ENCODE assay signal across 8 cellular contexts in the genomic region with DNA sequence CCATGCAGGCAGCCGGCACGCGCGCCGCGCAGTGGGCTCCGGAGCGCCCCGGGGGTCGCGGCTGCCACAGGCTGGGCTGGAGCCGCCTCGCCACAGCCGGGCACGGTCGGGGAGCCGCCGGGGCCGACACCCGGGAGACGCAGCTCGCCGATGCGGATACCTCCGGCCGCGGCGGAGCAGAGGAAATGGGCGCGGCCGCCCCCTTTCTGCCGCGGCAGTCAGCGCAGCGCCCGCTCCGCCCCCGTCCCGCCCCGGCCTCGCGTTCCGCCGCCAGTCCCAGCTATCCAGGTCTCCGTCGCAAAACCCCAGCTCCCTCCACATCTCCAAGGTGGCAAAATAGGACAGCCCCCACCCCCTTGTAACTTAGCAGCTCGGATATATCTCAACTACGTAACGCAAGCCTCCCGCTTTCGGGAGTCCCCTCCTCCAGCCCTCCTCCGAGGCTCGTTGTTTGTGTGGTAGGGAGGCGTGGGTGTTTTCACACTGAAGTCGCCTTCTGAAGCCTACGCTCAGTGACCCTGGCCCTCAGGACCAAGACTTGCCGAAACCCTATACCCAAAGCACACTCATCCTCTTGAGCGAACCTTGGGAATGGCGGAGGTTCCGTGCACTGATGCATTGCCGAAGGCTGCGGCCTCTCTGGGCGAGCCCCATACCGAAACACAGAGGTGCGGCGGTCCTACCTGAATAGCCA. TPM values are rescaled to one million over a fixed set of nuclear protein-coding genes. Genes with fewer than 3 reads are reported as not detected.
DNase-seq lines count a peak whose midpoint lies in the region; FAIRE-seq and TF ChIP-seq lines count a peak whose summit lies in the region.

A gene with protein sequence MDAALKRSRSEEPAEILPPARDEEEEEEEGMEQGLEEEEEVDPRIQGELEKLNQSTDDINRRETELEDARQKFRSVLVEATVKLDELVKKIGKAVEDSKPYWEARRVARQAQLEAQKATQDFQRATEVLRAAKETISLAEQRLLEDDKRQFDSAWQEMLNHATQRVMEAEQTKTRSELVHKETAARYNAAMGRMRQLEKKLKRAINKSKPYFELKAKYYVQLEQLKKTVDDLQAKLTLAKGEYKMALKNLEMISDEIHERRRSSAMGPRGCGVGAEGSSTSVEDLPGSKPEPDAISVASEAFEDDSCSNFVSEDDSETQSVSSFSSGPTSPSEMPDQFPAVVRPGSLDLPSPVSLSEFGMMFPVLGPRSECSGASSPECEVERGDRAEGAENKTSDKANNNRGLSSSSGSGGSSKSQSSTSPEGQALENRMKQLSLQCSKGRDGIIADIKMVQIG (minus strand): TSS at position 182 of the 694 bp plus-strand sequence. CDS start 178 bp downstream, at position 4.

- CTCF ChIA-PET in HEK293T (lab: Yijun Ruan, JAX), result interaction anchor here (1.9 kb wide), 1 partner anchor 64 kb away, joined by 12 read pairs; no protein-coding TSS in a partner anchor

- no peak for TF ChIP-seq POLR2A in GM12891 (IDR thresholded peaks at IDR 0.05; ENCODE audit: low read depth, low read length)

- H3K4me3 ChIP-seq in WI38 (ENCODE audit: low read depth, low read length) (peak within 1 kb of the TSS; percentile 78), cardiac fibroblast (replicated peaks in 1 of 2; ENCODE audit: low read depth in 2 of 2, low read length in 2 of 2) (peak within 1 kb of the TSS; percentile 90 to 98)

- TF ChIP-seq CTCF in WI38 (IDR thresholded peaks at IDR 0.05; ENCODE audit: low read depth, low read length) (peak; percentile 35; the same call in 1 of the 2 replicates), cardiac fibroblast (IDR thresholded peaks at IDR 0.05; ENCODE audit: low read depth, low read length) (peak; percentile 20)

- FAIRE-seq in GM12891 (lab: Jason Lieb, UNC), result peak; percentile 52

- POLR2A ChIA-PET in HEK293T (lab: Yijun Ruan, JAX), result interaction anchor here (0.8 to 1.8 kb wide), 4 partner anchors 8 to 56 kb away, joined by 3 to 7 read pairs (median 4); no protein-coding TSS in a partner anchor

- DNase-seq in GM12891 (ENCODE audit: insufficient read length, low spot score) (peak; percentile 79), HEK293T (ENCODE audit: extremely low spot score) (peak; percentile 85), NCI-H1092 (lab: John Stamatoyannopoulos, UW) (peak; percentile 63), cardiac fibroblast (ENCODE audit: low read depth in 2 of 2) (peak; percentile 59 to 76), inferior parietal cortex (ENCODE audit: extremely low spot score) (peak; percentile 69), DMS153 treated with DMSO at 0.1 percent for 48 hours (lab: John Stamatoyannopoulos, UW; ENCODE audit: unreplicated experiment) (no peak)
- DNase-seq in stimulated activated CD4-positive, alpha-beta T cell treated with anti-CD3 and anti-CD28 coated beads, Interleukin-12 subunit alpha, Interleukin-12 subunit beta, amount 100 ng/mL, for 24 hours (ENCODE audit: low read depth in 2 of 2), result peak; percentile 50 to 64

TF ChIP-seq in GM12891, 5 proteins besides CTCF, POLR2A, EP300 and RAD21:
- TF ChIP-seq PAX5 (IDR thresholded peaks at IDR 0.05; ENCODE audit: insufficient read depth, low read length, severe bottlenecking), result peak; percentile 35
- TF ChIP-seq POU2F2 (IDR thresholded peaks at IDR 0.05; ENCODE audit: low read depth, low read length), result no peak

TF ChIP-seq in HEK293T, 16 proteins besides CTCF, POLR2A, EP300 and RAD21:
- 0 out of 2 replicates have a peak, but pooled peaks have one; percentile 25 for TF ChIP-seq FOXM1 (IDR thresholded peaks at IDR 0.05; ENCODE audit: borderline replicate concordance)
- TF ChIP-seq L3MBTL2 (conservative IDR thresholded peaks at IDR 0.05), result peak; percentile 66
- no peak for TF ChIP-seq ELF4 (IDR thresholded peaks at IDR 0.05)

RNA-seq across cellular contexts. Expression of the gene that starts here (rescaled TPM):
- polyA plus RNA-seq in GM12891 (2012; ENCODE audit: low read depth, missing spikeins), result 14.1 TPM
